26 cellular contexts compared by ENCODE assay signal in the genomic region with DNA sequence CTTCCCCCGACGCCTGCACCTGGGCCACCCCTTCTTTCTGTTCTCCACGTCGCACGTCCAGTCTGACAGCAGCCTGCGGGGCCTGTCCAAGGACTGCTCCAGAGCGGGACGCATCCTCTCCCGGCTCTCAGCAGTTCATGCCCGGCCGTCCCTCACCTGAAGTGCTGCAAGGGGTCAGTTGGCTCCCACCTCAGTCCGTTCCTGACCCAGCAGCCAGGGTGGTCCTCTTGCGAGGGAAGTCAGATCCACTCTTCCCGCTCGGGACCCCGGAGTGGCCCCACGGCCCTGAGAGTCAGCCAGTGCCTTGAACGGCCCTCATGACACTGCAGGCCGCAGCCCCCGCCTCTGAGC.
DNase-seq lines count a peak whose midpoint lies in the region; ATAC-seq and TF ChIP-seq lines count a peak whose summit lies in the region.
"Had no signal": no experiment of that assay in that cellular context is flagged by ENCODE, and none has a peak within 500 bp of the region (broad histone marks: within the 10 kb centered on the region; RNA-seq: fewer than 3 reads in every experiment).

No MANE protein-coding gene starts in this region.

- H3K4me3 Mint-ChIP-seq in osteocyte (ENCODE audit: unreplicated experiment) = no peak overlapping the region
- no peak overlapping the region for H3K4me3 Mint-ChIP-seq in stimulated activated effector memory CD8-positive, alpha-beta T cell treated with anti-CD3 and anti-CD28 coated beads, Interleukin-12 subunit alpha, Interleukin-12 subunit beta, amount 100 ng/mL, for 72 hours
- H3K4me3 Mint-ChIP-seq in HFFc6 = no peak overlapping the region
- H3K4me3 Mint-ChIP-seq: CD14-positive monocyte; CD4-positive, CD25-positive, alpha-beta regulatory T cell; CD8-positive, alpha-beta memory T cell had no signal

- no peaks in the 10 kb centered on the region for H3F3A ChIP-seq in MM.1S (ENCODE audit: insufficient read depth, low read length)

- TF ChIP-seq CTCF in right atrium auricular region (IDR thresholded peaks at IDR 0.05) = no peak
- TF ChIP-seq CTCF in osteocyte (IDR thresholded peaks at IDR 0.05) = no peak
- no peak for TF ChIP-seq CTCF in HFFc6 (IDR thresholded peaks at IDR 0.05)
- no peak for TF ChIP-seq CTCF in MM.1S (IDR thresholded peaks at IDR 0.05; ENCODE audit: low read length)

- no peak overlapping the region for H2AFZ ChIP-seq in MM.1S (ENCODE audit: low read length)

- no peaks in the 10 kb centered on the region for H3K27me3 ChIP-seq in right atrium auricular region
- no peaks in the 10 kb centered on the region for H3K27me3 ChIP-seq in MM.1S (replicated peaks; ENCODE audit: insufficient read depth, low read length)
- H3K27me3 ChIP-seq: BE2C had no signal

- H3K27ac ChIP-seq in right atrium auricular region (no peak overlapping the region), MM.1S (ENCODE audit: low read length) (no peak overlapping the region)
- H3K27ac ChIP-seq: 22Rv1, BLaER1 had no signal

- H3K27ac Mint-ChIP-seq in osteocyte (ENCODE audit: unreplicated experiment) = no peak overlapping the region
- no peak overlapping the region for H3K27ac Mint-ChIP-seq in stimulated activated effector memory CD8-positive, alpha-beta T cell treated with anti-CD3 and anti-CD28 coated beads, Interleukin-12 subunit alpha, Interleukin-12 subunit beta, amount 100 ng/mL, for 72 hours
- H3K27ac Mint-ChIP-seq in HFFc6 = no peak overlapping the region
- H3K27ac Mint-ChIP-seq: CD14-positive monocyte; CD4-positive, CD25-positive, alpha-beta regulatory T cell; CD8-positive, alpha-beta memory T cell had no signal

- H4K20me1 ChIP-seq in MM.1S (ENCODE audit: insufficient read depth, low read length) = no peaks in the 10 kb centered on the region
- H4K20me1 ChIP-seq: BLaER1 had no signal

- no peak overlapping the region for H3K9ac ChIP-seq in MM.1S (ENCODE audit: low read length)
- H3K9ac ChIP-seq: BLaER1 had no signal

- DNase-seq in cardiac septum (ENCODE audit: low spot score) (peak; percentile 74), right atrium auricular region (ENCODE audit: low spot score) (no peak), mesenteric fat pad (ENCODE audit: low spot score) (peak; percentile 89), osteocyte (ENCODE audit: extremely low spot score, unreplicated experiment) (peak; percentile 84), HFFc6 (no peak), MM.1S (no peak)
- no peak for DNase-seq in stimulated activated effector memory CD8-positive, alpha-beta T cell treated with anti-CD3 and anti-CD28 coated beads, Interleukin-12 subunit alpha, Interleukin-12 subunit beta, amount 100 ng/mL, for 72 hours (ENCODE audit: low spot score in 2 of 2)
- DNase-seq: ACHN; BE2C; C1 segment of cervical spinal cord; CD4-positive, alpha-beta memory T cell; CD4-positive, CD25-positive, alpha-beta regulatory T cell; CD8-positive, alpha-beta memory T cell; COR-L47; DMS 273 treated with DMSO at 0.1 percent for 48 hours; DMS153; DMS53; DMS79; DND-41; EL; GDM1 had no signal

- H3K9me3 ChIP-seq in right atrium auricular region (no peaks in the 10 kb centered on the region), MM.1S (replicated peaks; ENCODE audit: insufficient read depth, low read length) (no peaks in the 10 kb centered on the region)
- H3K9me3 ChIP-seq: BE2C, BLaER1 had no signal

- H3K4me1 Mint-ChIP-seq in osteocyte (ENCODE audit: unreplicated experiment) (peaks cover 23% of the 10 kb centered on the region), HFFc6 (ENCODE audit: low read depth) (no peaks in the 10 kb centered on the region)
- peaks cover 5% of the 10 kb centered on the region for H3K4me1 Mint-ChIP-seq in stimulated activated effector memory CD8-positive, alpha-beta T cell treated with anti-CD3 and anti-CD28 coated beads, Interleukin-12 subunit alpha, Interleukin-12 subunit beta, amount 100 ng/mL, for 72 hours
- H3K4me1 Mint-ChIP-seq: CD14-positive monocyte; CD4-positive, alpha-beta memory T cell; CD8-positive, alpha-beta memory T cell had no signal

- H3K4me1 ChIP-seq in right atrium auricular region (peaks cover 0 to 6% of the 10 kb centered on the region in 2 donors), MM.1S (ENCODE audit: low read length) (no peaks in the 10 kb centered on the region)
- H3K4me1 ChIP-seq: BE2C had no signal

- peak; percentile 17 for ATAC-seq in stimulated activated effector memory CD8-positive, alpha-beta T cell treated with anti-CD3 and anti-CD28 coated beads, Interleukin-12 subunit alpha, Interleukin-12 subunit beta, amount 100 ng/mL, for 72 hours
- no peak for ATAC-seq in HG03025 (IDR thresholded peaks at IDR 0.05; ENCODE audit: low FRiP score, unreplicated experiment)
- ATAC-seq: GM12878 had no signal

- no peak overlapping the region for H3K4me2 ChIP-seq in MM.1S (ENCODE audit: low read depth, low read length)
- H3K4me2 ChIP-seq: BLaER1 had no signal

- no peaks in the 10 kb centered on the region for H3K27me3 Mint-ChIP-seq in osteocyte (ENCODE audit: unreplicated experiment)
- 0 out of 2 replicates have a peak, but pooled peaks cover 4% of the 10 kb centered on the region for H3K27me3 Mint-ChIP-seq in HFFc6 (ENCODE audit: insufficient read depth)
- H3K27me3 Mint-ChIP-seq: CD4-positive, CD25-positive, alpha-beta regulatory T cell had no signal

- intact Hi-C loops in cardiac septum (cut with DNase I) = no loop called here

- H3K36me3 ChIP-seq in right atrium auricular region (no peaks in the 10 kb centered on the region), MM.1S (replicated peaks; ENCODE audit: insufficient read depth, low read length) (no peaks in the 10 kb centered on the region)
- H3K36me3 ChIP-seq: BE2C, BLaER1 had no signal

- H3K9me3 Mint-ChIP-seq in osteocyte (ENCODE audit: unreplicated experiment) (peaks cover 4% of the 10 kb centered on the region), HFFc6 (peaks cover 52% of the 10 kb centered on the region)
- H3K9me3 Mint-ChIP-seq in stimulated activated effector memory CD8-positive, alpha-beta T cell treated with anti-CD3 and anti-CD28 coated beads, Interleukin-12 subunit alpha, Interleukin-12 subunit beta, amount 100 ng/mL, for 72 hours = no peaks in the 10 kb centered on the region
- H3K9me3 Mint-ChIP-seq: CD4-positive, alpha-beta memory T cell; CD4-positive, CD25-positive, alpha-beta regulatory T cell had no signal

- H3K4me3 ChIP-seq in right atrium auricular region (no peak overlapping the region), MM.1S (ENCODE audit: low read length) (no peak overlapping the region)
- H3K4me3 ChIP-seq: BLaER1, GM12878 had no signal

- no peaks in the 10 kb centered on the region for H3K79me2 ChIP-seq in MM.1S (ENCODE audit: low read length)

- H3K36me3 Mint-ChIP-seq in osteocyte (ENCODE audit: unreplicated experiment) (no peaks in the 10 kb centered on the region), HFFc6 (ENCODE audit: low read depth) (peaks cover 12% of the 10 kb centered on the region)
- no peaks in the 10 kb centered on the region for H3K36me3 Mint-ChIP-seq in stimulated activated effector memory CD8-positive, alpha-beta T cell treated with anti-CD3 and anti-CD28 coated beads, Interleukin-12 subunit alpha, Interleukin-12 subunit beta, amount 100 ng/mL, for 72 hours
- H3K36me3 Mint-ChIP-seq: CD14-positive monocyte; CD4-positive, alpha-beta memory T cell; CD4-positive, CD25-positive, alpha-beta regulatory T cell; CD8-positive, alpha-beta memory T cell had no signal

- no peaks in the 10 kb centered on the region for H3K9me2 ChIP-seq in MM.1S (replicated peaks; ENCODE audit: insufficient read depth, low read length)

Comparison
In these comparisons a context has a peak if more than half of its experiments do, and no peak if none do; other contexts are left out.
1. DNase-seq: peak in cardiac septum (single experiment), mesenteric fat pad (single experiment) and osteocyte (single experiment); none in right atrium auricular region (single experiment), stimulated activated effector memory CD8-positive, alpha-beta T cell treated with anti-CD3 and anti-CD28 coated beads, Interleukin-12 subunit alpha, Interleukin-12 subunit beta, amount 100 ng/mL, for 72 hours (0 of 2), HFFc6 (single experiment) and MM.1S (single experiment).